ENCODE assay signal across 25 cellular contexts in genomic region chr3:15462451-15462850, GRCh38. TPM values are rescaled to one million over a fixed set of nuclear protein-coding genes. Genes with fewer than 3 reads are reported as not detected.
DNase-seq lines count a peak whose midpoint lies in the region; ATAC-seq lines count a peak whose summit lies in the region.
"Had no signal": no experiment of that assay in that cellular context is flagged by ENCODE, and none has a peak within 500 bp of the region (broad histone marks: within the 10 kb centered on the region; RNA-seq: fewer than 3 reads in every experiment).

No MANE protein-coding gene starts in this region.

- no peak for ATAC-seq in effector memory CD8-positive, alpha-beta T cell (replicated peaks)
- ATAC-seq in HG02885 (IDR thresholded peaks at IDR 0.05; ENCODE audit: poor library complexity, unreplicated experiment) (no peak), GM18868 (IDR thresholded peaks at IDR 0.05; ENCODE audit: unreplicated experiment) (no peak)
- ATAC-seq: gastroesophageal sphincter, left ventricle myocardium superior, psoas muscle had no signal

- no peaks in the 10 kb centered on the region for H4K20me1 ChIP-seq in BLaER1

- H3K36me3 ChIP-seq in BLaER1 (peaks cover 7% of the 10 kb centered on the region; the same call in 1 of the 2 replicates), KOPT-K1 (ENCODE audit: insufficient read depth, low read length) (no peaks in the 10 kb centered on the region)
- H3K36me3 ChIP-seq: cardiac muscle cell, SJCRH30 had no signal

- no peak for DNase-seq in activated CD4-positive, alpha-beta T cell treated with anti-CD3 and anti-CD28 coated beads, Interleukin-2, amount 10 ng/mL, durations not matched to agents 24 days and 14 days
- DNase-seq in activated CD4-positive, alpha-beta T cell treated with anti-CD3 and anti-CD28 coated beads, Interleukin-2, amount 50 U/mL, for 1 hour, result no peak
- no peak for DNase-seq in effector memory CD8-positive, alpha-beta T cell
- DNase-seq in effector CD8-positive, alpha-beta T cell (lab: John Stamatoyannopoulos, UW), result no peak
- DNase-seq: activated T-cell treated with anti-CD3 and anti-CD28 coated beads, Interleukin-2, amount 50 U/mL, for 24 hours; anterior cingulate cortex; cortex of kidney; GDM1; GOT3; Kasumi-1; left ventricle myocardium superior; MV-4-11; NCI-H1436 treated with DMSO at 0.1 percent for 48 hours; NCI-H2107; NCI-H748 treated with DMSO at 0.1 percent for 48 hours; psoas muscle; SJCRH30 had no signal

- H3K4me1 Mint-ChIP-seq in activated CD4-positive, alpha-beta T cell treated with anti-CD3 and anti-CD28 coated beads, Interleukin-2, amount 10 ng/mL, durations not matched to agents 24 days and 14 days, result peaks cover 26% of the 10 kb centered on the region
- peaks cover 47 to 50% of the 10 kb centered on the region in 2 donors for H3K4me1 Mint-ChIP-seq in effector memory CD8-positive, alpha-beta T cell (ENCODE audit: low read depth in 2 of 2)

- peaks cover 68% of the 10 kb centered on the region for H3K4me1 ChIP-seq in BLaER1
- H3K4me1 ChIP-seq: gastroesophageal sphincter, SJCRH30, tibial nerve had no signal

- peaks cover 4% of the 10 kb centered on the region for H3K36me3 Mint-ChIP-seq in activated CD4-positive, alpha-beta T cell treated with anti-CD3 and anti-CD28 coated beads, Interleukin-2, amount 10 ng/mL, durations not matched to agents 24 days and 14 days (ENCODE audit: low read depth)
- H3K36me3 Mint-ChIP-seq in effector memory CD8-positive, alpha-beta T cell (ENCODE audit: insufficient read depth), result peaks cover 22% of the 10 kb centered on the region

- H3K4me3 ChIP-seq in BLaER1, result no peak overlapping the region
- H3K4me3 ChIP-seq: cardiac muscle cell, gastroesophageal sphincter, psoas muscle, SJCRH30, tibial nerve had no signal

- no peaks in the 10 kb centered on the region for H3K27me3 Mint-ChIP-seq in activated CD4-positive, alpha-beta T cell treated with anti-CD3 and anti-CD28 coated beads, Interleukin-2, amount 10 ng/mL, durations not matched to agents 24 days and 14 days
- no peaks in the 10 kb centered on the region for H3K27me3 Mint-ChIP-seq in effector memory CD8-positive, alpha-beta T cell
- H3K27me3 Mint-ChIP-seq: activated T-cell treated with anti-CD3 and anti-CD28 coated beads, Interleukin-2, amount 50 U/mL, for 24 hours; T-cell had no signal

- peaks cover 7% of the 10 kb centered on the region for H3K9me3 Mint-ChIP-seq in activated CD4-positive, alpha-beta T cell treated with anti-CD3 and anti-CD28 coated beads, Interleukin-2, amount 10 ng/mL, durations not matched to agents 24 days and 14 days
- H3K9me3 Mint-ChIP-seq in effector memory CD8-positive, alpha-beta T cell, result no peaks in the 10 kb centered on the region
- H3K9me3 Mint-ChIP-seq: activated T-cell treated with anti-CD3 and anti-CD28 coated beads, Interleukin-2, amount 50 U/mL, for 24 hours had no signal

- peak overlapping the region; percentile 21 for H3K27ac Mint-ChIP-seq in activated CD4-positive, alpha-beta T cell treated with anti-CD3 and anti-CD28 coated beads, Interleukin-2, amount 10 ng/mL, durations not matched to agents 24 days and 14 days
- H3K27ac Mint-ChIP-seq in effector memory CD8-positive, alpha-beta T cell, result peak overlapping the region; percentile 32 to 75
- H3K27ac Mint-ChIP-seq: activated T-cell treated with anti-CD3 and anti-CD28 coated beads, Interleukin-2, amount 50 U/mL, for 24 hours; T-cell had no signal

- peak overlapping the region; percentile 72 for H3K4me2 ChIP-seq in BLaER1

- H3K9ac ChIP-seq in BLaER1, result no peak overlapping the region

- intact Hi-C loops in activated CD4-positive, alpha-beta T cell treated with anti-CD3 and anti-CD28 coated beads, Interleukin-2, amount 10 ng/mL, durations not matched to agents 24 days and 14 days (cut with micrococcal nuclease), result no loop called here

- peaks cover 5% of the 10 kb centered on the region; the same call in 1 of the 2 replicates for H3K9me3 ChIP-seq in BLaER1
- H3K9me3 ChIP-seq in KOPT-K1 (ENCODE audit: insufficient read depth, low read length, poor library complexity, severe bottlenecking), result no peaks in the 10 kb centered on the region
- H3K9me3 ChIP-seq: gastroesophageal sphincter, psoas muscle, SJCRH30, tibial nerve had no signal

- H3K4me3 Mint-ChIP-seq in activated CD4-positive, alpha-beta T cell treated with anti-CD3 and anti-CD28 coated beads, Interleukin-2, amount 10 ng/mL, durations not matched to agents 24 days and 14 days, result no peak overlapping the region
- H3K4me3 Mint-ChIP-seq in effector memory CD8-positive, alpha-beta T cell, result peak overlapping the region; percentile 9 to 20
- H3K4me3 Mint-ChIP-seq: activated T-cell treated with anti-CD3 and anti-CD28 coated beads, Interleukin-2, amount 50 U/mL, for 24 hours; T-cell had no signal

- no peaks in the 10 kb centered on the region for H3K27me3 ChIP-seq in BLaER1
- H3K27me3 ChIP-seq: cardiac muscle cell, gastroesophageal sphincter, SJCRH30, tibial nerve had no signal

- H3K27ac ChIP-seq in BLaER1, result peak overlapping the region; percentile 57
- H3K27ac ChIP-seq in KOPT-K1 (ENCODE audit: low read depth, low read length, poor library complexity, severe bottlenecking), result peak overlapping the region; percentile 26
- H3K27ac ChIP-seq: cardiac muscle cell, gastroesophageal sphincter, psoas muscle, SJCRH30, tibial nerve had no signal

RNA-seq across cellular contexts. Expression of gene EAF1, which starts 35.1 kb away (rescaled TPM):
- total RNA-seq in activated CD4-positive, alpha-beta T cell treated with anti-CD3 and anti-CD28 coated beads, Interleukin-2, amount 10 ng/mL, durations not matched to agents 24 days and 14 days, result 24.2 and 25.7 TPM in 2 replicates

RNA-seq across cellular contexts. Expression of gene METTL6, which starts 35.1 kb away (rescaled TPM):
- 15.2 and 17.4 TPM in 2 replicates for total RNA-seq in activated CD4-positive, alpha-beta T cell treated with anti-CD3 and anti-CD28 coated beads, Interleukin-2, amount 10 ng/mL, durations not matched to agents 24 days and 14 days

RNA-seq across cellular contexts. Expression of gene COLQ, which starts 59.1 kb away (rescaled TPM):
- total RNA-seq in activated CD4-positive, alpha-beta T cell treated with anti-CD3 and anti-CD28 coated beads, Interleukin-2, amount 10 ng/mL, durations not matched to agents 24 days and 14 days, result 1.7 TPM in 2 replicates
